ENCODE assay signal across 10 cellular contexts in genomic region chr6:327538-328183, GRCh38. TPM values are rescaled to one million over a fixed set of nuclear protein-coding genes. Genes with fewer than 3 reads are reported as not detected.
DNase-seq lines count a peak whose midpoint lies in the region; ATAC-seq, FAIRE-seq and TF ChIP-seq lines count a peak whose summit lies in the region.
"Had no signal": no experiment of that assay in that cellular context is flagged by ENCODE, and none has a peak within 500 bp of the region (broad histone marks: within the 10 kb centered on the region; RNA-seq: fewer than 3 reads in every experiment).

No MANE protein-coding gene starts in this region.

- no TSS peak for BruUV-seq in endothelial cell of umbilical vein (replicated peaks; lab: Mats Ljungman, UMichigan)

- POLR2A ChIA-PET in endothelial cell of umbilical vein (lab: Charles Lee) = no interaction called here
- POLR2A ChIA-PET in CD4-positive, alpha-beta memory T cell (lab: Charles Lee; ENCODE audit: partially characterized antibody) = interaction anchor here (0.8 kb wide), 1 partner anchor 132 kb away, joined by 3 read pairs; no protein-coding TSS in a partner anchor

- H3K9ac ChIP-seq in endothelial cell of umbilical vein (replicated peaks; ENCODE audit: extremely low read depth, insufficient read depth, low read length) = no peak overlapping the region
- H3K9ac ChIP-seq in parathyroid adenoma = no peak overlapping the region

- intact Hi-C loops in endothelial cell of umbilical vein (cut with micrococcal nuclease) = no loop called here
- intact Hi-C loops in CD4-positive, alpha-beta memory T cell (cut with micrococcal nuclease) = no loop called here

- peaks cover 0 to 2% (median 0%) of the 10 kb centered on the region in 8 donors for H3K9me3 Mint-ChIP-seq in CD4-positive, alpha-beta memory T cell

- CTCF ChIA-PET in endothelial cell of umbilical vein (lab: Charles Lee) = interaction anchor here (0.9 kb wide), 1 partner anchor 138 kb away, joined by 3 read pairs; no protein-coding TSS in a partner anchor
- CTCF ChIA-PET in CD4-positive, alpha-beta memory T cell (lab: Charles Lee; ENCODE audit: partially characterized antibody) = no interaction called here

- DNase-seq in GM04503 (ENCODE audit: low read depth) = peak; percentile 16
- DNase-seq in endothelial cell of umbilical vein (ENCODE audit: low read depth, low spot score) = no peak
- no peak for DNase-seq in CD4-positive, alpha-beta memory T cell
- no peak for DNase-seq in urothelium cell line (ENCODE audit: low spot score)
- no peak for DNase-seq in activated naive CD4-positive, alpha-beta T cell treated with anti-CD3 and anti-CD28 coated beads, Interleukin-2, amount 50 U/mL, for 16 hours
- DNase-seq: activated CD8-positive, alpha-beta memory T cell treated with anti-CD3 and anti-CD28 coated beads for 24 hours; DMS79 had no signal

- peak overlapping the region in 2 of 7 donors; percentile 38 to 44 for H3K27ac Mint-ChIP-seq in CD4-positive, alpha-beta memory T cell

- H3K4me1 ChIP-seq in endothelial cell of umbilical vein (ENCODE audit: control insufficient read depth, extremely low read depth, insufficient read depth, low read length) (peaks cover 8% of the 10 kb centered on the region), parathyroid adenoma (peaks cover 9% of the 10 kb centered on the region)
- H3K4me1 ChIP-seq in CD4-positive, alpha-beta memory T cell (ENCODE audit: insufficient read depth, low read length) = peaks cover 3% of the 10 kb centered on the region

- H3K4me2 ChIP-seq in endothelial cell of umbilical vein (ENCODE audit: insufficient read depth, low read length) (no peak overlapping the region), parathyroid adenoma (ENCODE audit: low read length) (peak overlapping the region; percentile 7)

- no peak for TF ChIP-seq CTCF in endothelial cell of umbilical vein (IDR thresholded peaks at IDR 0.05; ENCODE audit: extremely low read depth in 1 of 2, insufficient read depth in 1 of 2, low read depth in 1 of 2, low read length in 2 of 2)
- TF ChIP-seq CTCF in parathyroid adenoma (IDR thresholded peaks at IDR 0.05) = no peak

- no peaks in the 10 kb centered on the region for H3K27me3 Mint-ChIP-seq in CD4-positive, alpha-beta memory T cell

- H3K4me3 Mint-ChIP-seq in CD4-positive, alpha-beta memory T cell = no peak overlapping the region

- no peaks in the 10 kb centered on the region for H4K20me1 ChIP-seq in endothelial cell of umbilical vein (replicated peaks; ENCODE audit: control insufficient read depth, extremely low read depth, insufficient read depth, low read length)

- H3K27me3 ChIP-seq in endothelial cell of umbilical vein (ENCODE audit: control insufficient read depth in 2 of 2, insufficient read depth in 2 of 2, low read length in 2 of 2) (no peaks in the 10 kb centered on the region), parathyroid adenoma (ENCODE audit: control insufficient read depth, insufficient read depth, low read length) (no peaks in the 10 kb centered on the region)
- H3K27me3 ChIP-seq in CD4-positive, alpha-beta memory T cell (ENCODE audit: insufficient read depth, low read length) = no peaks in the 10 kb centered on the region

- ATAC-seq in HG03175 (IDR thresholded peaks at IDR 0.05; ENCODE audit: unreplicated experiment) (peak; percentile 2), HG02610 (IDR thresholded peaks at IDR 0.05; ENCODE audit: unreplicated experiment) (no peak)

- H3K27ac ChIP-seq in endothelial cell of umbilical vein (ENCODE audit: insufficient read depth, low read depth, low read length) (no peak overlapping the region), parathyroid adenoma (no peak overlapping the region)
- H3K27ac ChIP-seq in CD4-positive, alpha-beta memory T cell (ENCODE audit: low read depth, low read length) = no peak overlapping the region

- H3K4me1 Mint-ChIP-seq in CD4-positive, alpha-beta memory T cell = peaks cover 0 to 4% (median under 1%) of the 10 kb centered on the region in 4 donors

- H3K4me3 ChIP-seq in endothelial cell of umbilical vein (replicated peaks in 1 of 3; ENCODE audit: insufficient read depth in 1 of 3, low read depth in 1 of 3, low read length in 3 of 3) (no peak overlapping the region), parathyroid adenoma (ENCODE audit: low read depth, low read length) (no peak overlapping the region)
- no peak overlapping the region for H3K4me3 ChIP-seq in CD4-positive, alpha-beta memory T cell (ENCODE audit: low read length in 2 of 2)

- dilution Hi-C loops in endothelial cell of umbilical vein (cut with MboI; ENCODE audit: extremely low pct_ligation_motif_present, low sequenced_read_pairs) = no loop called here

- no peaks in the 10 kb centered on the region for H3K9me1 ChIP-seq in endothelial cell of umbilical vein (replicated peaks; ENCODE audit: control insufficient read depth, extremely low read depth, insufficient read depth, low read length)

- no peak for TF ChIP-seq POLR2A in endothelial cell of umbilical vein (IDR thresholded peaks at IDR 0.05; ENCODE audit: low read depth, low read length)

- FAIRE-seq in endothelial cell of umbilical vein (lab: Jason Lieb, UNC) (peak; percentile 59), urothelium cell line (lab: Jason Lieb, UNC) (no peak)

- H3K36me3 ChIP-seq in endothelial cell of umbilical vein (ENCODE audit: control insufficient read depth in 2 of 2, extremely low read depth in 1 of 2, insufficient read depth in 2 of 2, low read length in 2 of 2) (no peaks in the 10 kb centered on the region), parathyroid adenoma (ENCODE audit: control insufficient read depth, insufficient read depth, low read length) (no peaks in the 10 kb centered on the region)
- H3K36me3 ChIP-seq in CD4-positive, alpha-beta memory T cell (ENCODE audit: insufficient read depth, low read length) = no peaks in the 10 kb centered on the region

- no peaks in the 10 kb centered on the region for H3K79me2 ChIP-seq in endothelial cell of umbilical vein (ENCODE audit: control insufficient read depth, insufficient read depth, low read length)
- no peaks in the 10 kb centered on the region for H3K79me2 ChIP-seq in parathyroid adenoma

- H3K9me3 ChIP-seq in endothelial cell of umbilical vein (replicated peaks; ENCODE audit: control insufficient read depth, insufficient read depth, low read length) (no peaks in the 10 kb centered on the region), parathyroid adenoma (ENCODE audit: control insufficient read depth, low read length) (no peaks in the 10 kb centered on the region)
- H3K9me3 ChIP-seq in CD4-positive, alpha-beta memory T cell (ENCODE audit: control insufficient read depth in 1 of 2, low read length in 2 of 2) = no peaks in the 10 kb centered on the region

- H3K36me3 Mint-ChIP-seq in CD4-positive, alpha-beta memory T cell = peaks cover 6 to 10% of the 10 kb centered on the region in 2 donors

- no peak overlapping the region for H2AFZ ChIP-seq in endothelial cell of umbilical vein (ENCODE audit: low read depth, low read length)
- H2AFZ ChIP-seq in parathyroid adenoma = no peak overlapping the region

TF ChIP-seq in endothelial cell of umbilical vein, 7 proteins besides CTCF, POLR2A, EP300 and RAD21:
- TF ChIP-seq, protein P1, sequence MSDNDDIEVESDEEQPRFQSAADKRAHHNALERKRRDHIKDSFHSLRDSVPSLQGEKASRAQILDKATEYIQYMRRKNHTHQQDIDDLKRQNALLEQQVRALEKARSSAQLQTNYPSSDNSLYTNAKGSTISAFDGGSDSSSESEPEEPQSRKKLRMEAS (IDR thresholded peaks at IDR 0.05; ENCODE audit: insufficient read depth, insufficient read length) = no peak
- no peak for TF ChIP-seq GATA2 (IDR thresholded peaks at IDR 0.05; ENCODE audit: insufficient read depth, insufficient read length, low read depth, low read length)

RNA-seq across cellular contexts. Expression of gene DUSP22, which starts 35.4 kb away (rescaled TPM):
- total RNA-seq in endothelial cell of umbilical vein = 32.6 and 33.9 TPM in 2 replicates
- polyA plus RNA-seq in endothelial cell of umbilical vein = 16.1 and 23.2 TPM in 2 replicates
- polyA plus RNA-seq in endothelial cell of umbilical vein (2011; cell fraction: cytosol; rRNA removed) = 15.0 TPM in 2 replicates
- polyA plus RNA-seq in endothelial cell of umbilical vein (2011; cell fraction: nucleus; rRNA removed) = 44.1 and 52.3 TPM in 2 replicates
- 33.6 and 34.6 TPM in 2 replicates for polyA plus RNA-seq in endothelial cell of umbilical vein (2012)
- 19.5 and 28.2 TPM in 2 replicates for polyA minus RNA-seq in endothelial cell of umbilical vein
- polyA minus RNA-seq in endothelial cell of umbilical vein (2011; cell fraction: cytosol; rRNA and poly(A)+ RNA removed) = 2.2 TPM
- 17.2 and 20.1 TPM in 2 replicates for polyA minus RNA-seq in endothelial cell of umbilical vein (2011; cell fraction: nucleus; rRNA and poly(A)+ RNA removed)
- 10 to 100 TPM; 43.4 to 49.4 TPM for total RNA-seq in CD4-positive, alpha-beta memory T cell
- 10 to 100 TPM; 32.8 to 34.4 TPM for polyA plus RNA-seq in CD4-positive, alpha-beta memory T cell
